In genomic region chr21:29297483-29298347, GRCh38 we compare ENCODE assay signal across 8 cellular contexts. TPM values are rescaled to one million over a fixed set of nuclear protein-coding genes. Genes with fewer than 3 reads are reported as not detected.
DNase-seq lines count a peak whose midpoint lies in the region; ATAC-seq and TF ChIP-seq lines count a peak whose summit lies in the region.

No MANE protein-coding gene starts in this region.

- POLR2A ChIA-PET in PC-9 (lab: Charles Lee; ENCODE audit: unreplicated experiment) = no interaction called here

- H3K36me3 ChIP-seq in DND-41 (ENCODE audit: insufficient read depth, low read length) (no peaks in the 10 kb centered on the region; the same call in 1 of the 2 replicates), PC-9 (ENCODE audit: low read depth) (no peaks in the 10 kb centered on the region), parathyroid adenoma (ENCODE audit: control insufficient read depth, insufficient read depth, low read length) (no peaks in the 10 kb centered on the region)

- H2AFZ ChIP-seq in DND-41 (ENCODE audit: low read depth, low read length) (peak overlapping the region; percentile 82), PC-9 (no peak overlapping the region), parathyroid adenoma (peak overlapping the region; percentile 90)

- H3K27me3 ChIP-seq in DND-41 (ENCODE audit: insufficient read depth, low read length, poor library complexity) (no peaks in the 10 kb centered on the region), PC-9 (ENCODE audit: insufficient read depth, low read depth) (no peaks in the 10 kb centered on the region), parathyroid adenoma (ENCODE audit: control insufficient read depth, insufficient read depth, low read length) (no peaks in the 10 kb centered on the region)

- CTCF ChIA-PET in PC-9 (lab: Charles Lee) = no interaction called here

- H3F3A ChIP-seq in PC-9 (ENCODE audit: insufficient read depth, low read depth) = peaks cover 9% of the 10 kb centered on the region; the same call in 1 of the 2 replicates

- peaks cover 33% of the 10 kb centered on the region for H4K20me1 ChIP-seq in DND-41 (ENCODE audit: insufficient read depth, low read length)
- peaks cover 15% of the 10 kb centered on the region for H4K20me1 ChIP-seq in PC-9 (ENCODE audit: insufficient read depth)

- no TSS peak for BruUV-seq in PC-9 (replicated peaks; lab: Mats Ljungman, UMichigan)

- H3K79me2 ChIP-seq in DND-41 (ENCODE audit: insufficient read depth, low read length) (peaks cover 36% of the 10 kb centered on the region), PC-9 (ENCODE audit: low read depth) (peaks cover 36% of the 10 kb centered on the region), parathyroid adenoma (no peaks in the 10 kb centered on the region)

- intact Hi-C loops in PC-9 (cut with micrococcal nuclease; ENCODE audit: unreplicated experiment) = loop anchor here (2.0 kb wide), 2 partner anchors 41 to 207 kb away; no protein-coding TSS in a partner anchor

- peak overlapping the region in 1 of 2 experiments; percentile 78; a peak in 2 of 4 replicates for H3K4me3 ChIP-seq in DND-41 (ENCODE audit: low read depth in 1 of 2, low read length in 2 of 2)
- peak overlapping the region; percentile 92; the same call in 1 of the 2 replicates for H3K4me3 ChIP-seq in PC-9
- peak overlapping the region; percentile 43 for H3K4me3 ChIP-seq in epithelial cell of esophagus (ENCODE audit: low read length)
- peak overlapping the region; percentile 49 for H3K4me3 ChIP-seq in parathyroid adenoma (ENCODE audit: low read depth, low read length)

- ATAC-seq in DND-41 (ENCODE audit: insufficient read depth, low read depth) = no peak
- ATAC-seq in HG02623 (IDR thresholded peaks at IDR 0.05; ENCODE audit: unreplicated experiment) = no peak
- no peak for ATAC-seq in HG03432 (IDR thresholded peaks at IDR 0.05; ENCODE audit: unreplicated experiment)

- H3K27ac ChIP-seq in DND-41 (ENCODE audit: low read length) (peak overlapping the region; percentile 58), PC-9 (no peak overlapping the region), parathyroid adenoma (no peak overlapping the region)

- H3K9ac ChIP-seq in DND-41 (ENCODE audit: low read depth, low read length) (peak overlapping the region; percentile 77), parathyroid adenoma (no peak overlapping the region)

- H3K4me2 ChIP-seq in DND-41 (ENCODE audit: insufficient read depth, low read length) (peak overlapping the region; percentile 93), PC-9 (peak overlapping the region; percentile 75), parathyroid adenoma (ENCODE audit: low read length) (peak overlapping the region; percentile 75)

- H3K9me2 ChIP-seq in PC-9 (ENCODE audit: insufficient read depth) = no peaks in the 10 kb centered on the region

- peaks cover 56% of the 10 kb centered on the region for H3K4me1 ChIP-seq in DND-41 (ENCODE audit: insufficient read depth, low read length)
- H3K4me1 ChIP-seq in PC-9 (replicated peaks; ENCODE audit: insufficient read depth) = peaks cover 25% of the 10 kb centered on the region
- H3K4me1 ChIP-seq in parathyroid adenoma = no peaks in the 10 kb centered on the region

- DNase-seq in DND-41 (no peak), PC-9 (no peak), epithelial cell of esophagus (ENCODE audit: low read depth) (no peak), pons (ENCODE audit: low spot score) (no peak)
- no peak for DNase-seq in stimulated activated CD8-positive, alpha-beta memory T cell treated with anti-CD3 and anti-CD28 coated beads, Interleukin-4, amount 100 ng/mL, for 48 hours

- H3K9me3 ChIP-seq in DND-41 (ENCODE audit: insufficient read depth, low read length, severe bottlenecking) (no peaks in the 10 kb centered on the region), PC-9 (ENCODE audit: insufficient read depth, low read depth) (no peaks in the 10 kb centered on the region), parathyroid adenoma (ENCODE audit: control insufficient read depth, low read length) (no peaks in the 10 kb centered on the region)

- TF ChIP-seq CTCF in DND-41 (IDR thresholded peaks at IDR 0.05; ENCODE audit: borderline replicate concordance, extremely low read depth, low read length, poor library complexity, severe bottlenecking) (no peak), PC-9 (conservative IDR thresholded peaks at IDR 0.05) (no peak), epithelial cell of esophagus (IDR thresholded peaks at IDR 0.05; ENCODE audit: insufficient read depth, low read depth, low read length, missing control alignments) (no peak), parathyroid adenoma (IDR thresholded peaks at IDR 0.05) (no peak)

RNA-seq across cellular contexts. Expression of gene BACH1, which starts 1.0 kb away (rescaled TPM):
- 32.3 and 39.9 TPM in 2 replicates for total RNA-seq in PC-9 (2021)
